In the genomic region with DNA sequence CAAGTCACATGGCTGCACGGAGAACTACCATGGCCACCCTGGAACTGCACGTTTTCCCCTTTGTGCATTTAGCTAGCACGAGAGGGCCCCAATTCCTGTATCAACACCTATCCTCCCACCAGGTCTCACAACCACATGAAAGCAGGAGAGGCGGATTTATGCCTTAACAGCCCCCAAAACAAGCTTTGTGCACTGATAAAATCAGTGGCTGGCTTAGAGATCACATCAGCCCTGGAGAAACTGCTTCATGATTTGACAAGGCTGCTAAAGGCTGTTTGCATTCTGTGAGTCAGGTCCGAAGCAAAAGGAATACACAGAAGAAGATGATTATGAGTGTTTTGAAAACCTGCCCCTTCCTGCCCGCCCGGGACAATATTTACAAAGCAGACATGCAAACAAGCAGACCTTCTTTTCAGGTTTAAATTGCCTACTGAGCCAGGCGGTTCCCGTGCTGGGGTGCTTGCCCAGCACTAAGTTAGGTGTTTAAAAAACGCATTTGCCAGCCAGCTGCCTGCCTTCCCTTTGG, we compare ENCODE assay signal across 1 cellular context.
TF ChIP-seq lines count a peak whose summit lies in the region.

No MANE protein-coding gene starts in this region.

TF ChIP-seq in HepG2, 621 proteins besides CTCF, POLR2A, EP300 and RAD21 (continued from another document and continues in another):
- TF ChIP-seq, protein P1, sequence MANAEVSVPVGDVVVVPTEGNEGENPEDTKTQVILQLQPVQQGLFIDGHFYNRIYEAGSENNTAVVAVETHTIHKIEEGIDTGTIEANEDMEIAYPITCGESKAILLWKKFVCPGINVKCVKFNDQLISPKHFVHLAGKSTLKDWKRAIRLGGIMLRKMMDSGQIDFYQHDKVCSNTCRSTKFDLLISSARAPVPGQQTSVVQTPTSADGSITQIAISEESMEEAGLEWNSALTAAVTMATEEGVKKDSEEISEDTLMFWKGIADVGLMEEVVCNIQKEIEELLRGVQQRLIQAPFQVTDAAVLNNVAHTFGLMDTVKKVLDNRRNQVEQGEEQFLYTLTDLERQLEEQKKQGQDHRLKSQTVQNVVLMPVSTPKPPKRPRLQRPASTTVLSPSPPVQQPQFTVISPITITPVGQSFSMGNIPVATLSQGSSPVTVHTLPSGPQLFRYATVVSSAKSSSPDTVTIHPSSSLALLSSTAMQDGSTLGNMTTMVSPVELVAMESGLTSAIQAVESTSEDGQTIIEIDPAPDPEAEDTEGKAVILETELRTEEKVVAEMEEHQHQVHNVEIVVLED (CRISPR knock-in tag; IDR thresholded peaks at IDR 0.05; ENCODE audit: borderline replicate concordance) = no peak
- TF ChIP-seq, protein P2, sequence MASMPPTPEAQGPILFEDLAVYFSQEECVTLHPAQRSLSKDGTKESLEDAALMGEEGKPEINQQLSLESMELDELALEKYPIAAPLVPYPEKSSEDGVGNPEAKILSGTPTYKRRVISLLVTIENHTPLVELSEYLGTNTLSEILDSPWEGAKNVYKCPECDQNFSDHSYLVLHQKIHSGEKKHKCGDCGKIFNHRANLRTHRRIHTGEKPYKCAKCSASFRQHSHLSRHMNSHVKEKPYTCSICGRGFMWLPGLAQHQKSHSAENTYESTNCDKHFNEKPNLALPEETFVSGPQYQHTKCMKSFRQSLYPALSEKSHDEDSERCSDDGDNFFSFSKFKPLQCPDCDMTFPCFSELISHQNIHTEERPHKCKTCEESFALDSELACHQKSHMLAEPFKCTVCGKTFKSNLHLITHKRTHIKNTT (CRISPR knock-in tag; IDR thresholded peaks at IDR 0.05) = no peak
- TF ChIP-seq U2AF1 (optimal IDR thresholded peaks at IDR 0.05; ENCODE audit: low read depth, low read length) (no peak), THAP8 (CRISPR knock-in tag; IDR thresholded peaks at IDR 0.05; ENCODE audit: borderline replicate concordance) (no peak), ZNF260 (CRISPR knock-in tag; IDR thresholded peaks at IDR 0.05; ENCODE audit: borderline replicate concordance, low read depth) (no peak), CBX2 (IDR thresholded peaks at IDR 0.05; ENCODE audit: low read depth, low read length) (no peak), CBX2 (CRISPR knock-in tag; IDR thresholded peaks at IDR 0.05; ENCODE audit: low read depth) (no peak), REXO4 (CRISPR knock-in tag; IDR thresholded peaks at IDR 0.05; ENCODE audit: borderline replicate concordance) (no peak), SIN3B (IDR thresholded peaks at IDR 0.05; ENCODE audit: low read length) (no peak), ATF6 (CRISPR knock-in tag; conservative IDR thresholded peaks at IDR 0.05) (no peak), ZBTB20 (CRISPR knock-in tag; IDR thresholded peaks at IDR 0.05; ENCODE audit: borderline replicate concordance, low read depth) (peak; percentile 42; the same call in 1 of the 2 replicates), ZNF354B (CRISPR knock-in tag; IDR thresholded peaks at IDR 0.05) (0 out of 2 replicates have a peak, but pooled peaks have one; percentile 66), NFIC (IDR thresholded peaks at IDR 0.05; ENCODE audit: low read length) (peak; percentile 76), CERS6 (CRISPR knock-in tag; IDR thresholded peaks at IDR 0.05) (no peak), MIER3 (CRISPR knock-in tag; IDR thresholded peaks at IDR 0.05; ENCODE audit: borderline replicate concordance) (0 out of 2 replicates have a peak, but pooled peaks have one; percentile 32), ATF3 (CRISPR knock-in tag; IDR thresholded peaks at IDR 0.05) (peak; percentile 48; the same call in 1 of the 2 replicates), CC2D1A (CRISPR knock-in tag; IDR thresholded peaks at IDR 0.05) (no peak), ZNF34 (CRISPR knock-in tag; IDR thresholded peaks at IDR 0.05; ENCODE audit: borderline replicate concordance) (no peak), ZNF20 (CRISPR knock-in tag; IDR thresholded peaks at IDR 0.05) (no peak), MBNL3 (CRISPR knock-in tag; conservative IDR thresholded peaks at IDR 0.05) (no peak), IKZF1 (IDR thresholded peaks at IDR 0.05) (no peak), EED (CRISPR knock-in tag; IDR thresholded peaks at IDR 0.05) (no peak), FOXA1 (IDR thresholded peaks at IDR 0.05) (0 out of 2 replicates have a peak, but pooled peaks have one; percentile 12), FOXA1 (CRISPR knock-in tag; IDR thresholded peaks at IDR 0.05) (peak; percentile 88), ZNF160 (CRISPR knock-in tag; IDR thresholded peaks at IDR 0.05) (no peak), PRMT3 (CRISPR knock-in tag; IDR thresholded peaks at IDR 0.05; ENCODE audit: borderline replicate concordance, low read depth) (peak; percentile 88; the same call in 1 of the 2 replicates), YY1 (IDR thresholded peaks at IDR 0.05; ENCODE audit: insufficient read depth, insufficient replicate concordance, low read depth, low read length) (peak; percentile 37), TCF12 (IDR thresholded peaks at IDR 0.05) (no peak), TCF12 (CRISPR knock-in tag; IDR thresholded peaks at IDR 0.05) (no peak), SRY (CRISPR knock-in tag; IDR thresholded peaks at IDR 0.05) (no peak), PITX1 (CRISPR knock-in tag; IDR thresholded peaks at IDR 0.05) (peak; percentile 89)
- TF ChIP-seq, protein P3, sequence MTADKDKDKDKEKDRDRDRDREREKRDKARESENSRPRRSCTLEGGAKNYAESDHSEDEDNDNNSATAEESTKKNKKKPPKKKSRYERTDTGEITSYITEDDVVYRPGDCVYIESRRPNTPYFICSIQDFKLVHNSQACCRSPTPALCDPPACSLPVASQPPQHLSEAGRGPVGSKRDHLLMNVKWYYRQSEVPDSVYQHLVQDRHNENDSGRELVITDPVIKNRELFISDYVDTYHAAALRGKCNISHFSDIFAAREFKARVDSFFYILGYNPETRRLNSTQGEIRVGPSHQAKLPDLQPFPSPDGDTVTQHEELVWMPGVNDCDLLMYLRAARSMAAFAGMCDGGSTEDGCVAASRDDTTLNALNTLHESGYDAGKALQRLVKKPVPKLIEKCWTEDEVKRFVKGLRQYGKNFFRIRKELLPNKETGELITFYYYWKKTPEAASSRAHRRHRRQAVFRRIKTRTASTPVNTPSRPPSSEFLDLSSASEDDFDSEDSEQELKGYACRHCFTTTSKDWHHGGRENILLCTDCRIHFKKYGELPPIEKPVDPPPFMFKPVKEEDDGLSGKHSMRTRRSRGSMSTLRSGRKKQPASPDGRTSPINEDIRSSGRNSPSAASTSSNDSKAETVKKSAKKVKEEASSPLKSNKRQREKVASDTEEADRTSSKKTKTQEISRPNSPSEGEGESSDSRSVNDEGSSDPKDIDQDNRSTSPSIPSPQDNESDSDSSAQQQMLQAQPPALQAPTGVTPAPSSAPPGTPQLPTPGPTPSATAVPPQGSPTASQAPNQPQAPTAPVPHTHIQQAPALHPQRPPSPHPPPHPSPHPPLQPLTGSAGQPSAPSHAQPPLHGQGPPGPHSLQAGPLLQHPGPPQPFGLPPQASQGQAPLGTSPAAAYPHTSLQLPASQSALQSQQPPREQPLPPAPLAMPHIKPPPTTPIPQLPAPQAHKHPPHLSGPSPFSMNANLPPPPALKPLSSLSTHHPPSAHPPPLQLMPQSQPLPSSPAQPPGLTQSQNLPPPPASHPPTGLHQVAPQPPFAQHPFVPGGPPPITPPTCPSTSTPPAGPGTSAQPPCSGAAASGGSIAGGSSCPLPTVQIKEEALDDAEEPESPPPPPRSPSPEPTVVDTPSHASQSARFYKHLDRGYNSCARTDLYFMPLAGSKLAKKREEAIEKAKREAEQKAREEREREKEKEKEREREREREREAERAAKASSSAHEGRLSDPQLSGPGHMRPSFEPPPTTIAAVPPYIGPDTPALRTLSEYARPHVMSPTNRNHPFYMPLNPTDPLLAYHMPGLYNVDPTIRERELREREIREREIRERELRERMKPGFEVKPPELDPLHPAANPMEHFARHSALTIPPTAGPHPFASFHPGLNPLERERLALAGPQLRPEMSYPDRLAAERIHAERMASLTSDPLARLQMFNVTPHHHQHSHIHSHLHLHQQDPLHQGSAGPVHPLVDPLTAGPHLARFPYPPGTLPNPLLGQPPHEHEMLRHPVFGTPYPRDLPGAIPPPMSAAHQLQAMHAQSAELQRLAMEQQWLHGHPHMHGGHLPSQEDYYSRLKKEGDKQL (CRISPR knock-in tag; IDR thresholded peaks at IDR 0.05; ENCODE audit: low read depth) = peak; percentile 96
- TF ChIP-seq, protein P4, sequence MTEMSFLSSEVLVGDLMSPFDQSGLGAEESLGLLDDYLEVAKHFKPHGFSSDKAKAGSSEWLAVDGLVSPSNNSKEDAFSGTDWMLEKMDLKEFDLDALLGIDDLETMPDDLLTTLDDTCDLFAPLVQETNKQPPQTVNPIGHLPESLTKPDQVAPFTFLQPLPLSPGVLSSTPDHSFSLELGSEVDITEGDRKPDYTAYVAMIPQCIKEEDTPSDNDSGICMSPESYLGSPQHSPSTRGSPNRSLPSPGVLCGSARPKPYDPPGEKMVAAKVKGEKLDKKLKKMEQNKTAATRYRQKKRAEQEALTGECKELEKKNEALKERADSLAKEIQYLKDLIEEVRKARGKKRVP (CRISPR knock-in tag; IDR thresholded peaks at IDR 0.05) = peak in 1 of 2 experiments; percentile 51; a peak in 1 of 4 replicates
- TF ChIP-seq, protein P5, sequence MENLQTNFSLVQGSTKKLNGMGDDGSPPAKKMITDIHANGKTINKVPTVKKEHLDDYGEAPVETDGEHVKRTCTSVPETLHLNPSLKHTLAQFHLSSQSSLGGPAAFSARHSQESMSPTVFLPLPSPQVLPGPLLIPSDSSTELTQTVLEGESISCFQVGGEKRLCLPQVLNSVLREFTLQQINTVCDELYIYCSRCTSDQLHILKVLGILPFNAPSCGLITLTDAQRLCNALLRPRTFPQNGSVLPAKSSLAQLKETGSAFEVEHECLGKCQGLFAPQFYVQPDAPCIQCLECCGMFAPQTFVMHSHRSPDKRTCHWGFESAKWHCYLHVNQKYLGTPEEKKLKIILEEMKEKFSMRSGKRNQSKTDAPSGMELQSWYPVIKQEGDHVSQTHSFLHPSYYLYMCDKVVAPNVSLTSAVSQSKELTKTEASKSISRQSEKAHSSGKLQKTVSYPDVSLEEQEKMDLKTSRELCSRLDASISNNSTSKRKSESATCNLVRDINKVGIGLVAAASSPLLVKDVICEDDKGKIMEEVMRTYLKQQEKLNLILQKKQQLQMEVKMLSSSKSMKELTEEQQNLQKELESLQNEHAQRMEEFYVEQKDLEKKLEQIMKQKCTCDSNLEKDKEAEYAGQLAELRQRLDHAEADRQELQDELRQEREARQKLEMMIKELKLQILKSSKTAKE (CRISPR knock-in tag; IDR thresholded peaks at IDR 0.05; ENCODE audit: borderline replicate concordance) = peak; percentile 67; the same call in 1 of the 2 replicates
